In the genomic region with DNA sequence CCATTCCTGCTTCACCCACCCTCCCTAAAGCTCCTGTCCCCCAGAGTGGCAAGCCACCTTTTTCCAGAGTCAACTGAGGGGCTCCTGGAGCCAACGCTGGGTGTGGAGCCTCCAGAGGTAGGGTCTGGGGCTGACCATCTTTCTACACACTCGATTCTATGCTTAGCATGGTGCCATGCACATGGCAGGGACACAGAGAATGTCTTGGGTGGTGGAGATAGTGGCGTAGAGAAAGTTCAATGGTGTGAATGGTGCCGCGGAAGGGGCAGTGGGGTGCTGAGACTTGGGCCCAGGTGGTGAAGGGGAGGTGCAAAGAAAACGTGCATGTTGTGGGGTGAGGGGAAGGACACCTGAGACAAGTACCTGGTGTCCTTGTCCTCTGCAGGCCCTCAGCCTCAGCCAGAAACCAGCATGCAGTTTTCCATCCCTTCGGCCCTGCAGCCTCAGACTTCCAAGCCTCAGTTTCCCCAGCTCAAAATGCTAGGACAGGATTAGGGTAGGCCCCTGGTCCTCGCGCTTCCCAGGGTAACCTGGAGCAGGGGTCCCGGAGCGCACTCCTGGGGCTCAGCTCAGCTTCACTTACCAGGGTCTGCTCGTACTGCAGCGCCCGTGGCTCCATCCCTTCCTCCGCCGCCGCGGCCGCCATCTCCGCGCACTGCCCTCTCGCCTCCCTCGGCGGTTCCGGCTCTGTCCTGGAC, we compare ENCODE assay signal across 1 cellular context.
TF ChIP-seq lines count a peak whose summit lies in the region.

No MANE protein-coding gene starts in this region.

TF ChIP-seq in HepG2, 621 proteins besides CTCF, POLR2A, EP300 and RAD21 (continued from another document):
- TF ChIP-seq, protein P1, sequence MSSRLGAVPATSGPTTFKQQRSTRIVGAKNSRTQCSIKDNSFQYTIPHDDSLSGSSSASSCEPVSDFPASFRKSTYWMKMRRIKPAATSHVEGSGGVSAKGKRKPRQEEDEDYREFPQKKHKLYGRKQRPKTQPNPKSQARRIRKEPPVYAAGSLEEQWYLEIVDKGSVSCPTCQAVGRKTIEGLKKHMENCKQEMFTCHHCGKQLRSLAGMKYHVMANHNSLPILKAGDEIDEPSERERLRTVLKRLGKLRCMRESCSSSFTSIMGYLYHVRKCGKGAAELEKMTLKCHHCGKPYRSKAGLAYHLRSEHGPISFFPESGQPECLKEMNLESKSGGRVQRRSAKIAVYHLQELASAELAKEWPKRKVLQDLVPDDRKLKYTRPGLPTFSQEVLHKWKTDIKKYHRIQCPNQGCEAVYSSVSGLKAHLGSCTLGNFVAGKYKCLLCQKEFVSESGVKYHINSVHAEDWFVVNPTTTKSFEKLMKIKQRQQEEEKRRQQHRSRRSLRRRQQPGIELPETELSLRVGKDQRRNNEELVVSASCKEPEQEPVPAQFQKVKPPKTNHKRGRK (CRISPR knock-in tag; IDR thresholded peaks at IDR 0.05): no peak
- TF ChIP-seq TAF1 (CRISPR knock-in tag; IDR thresholded peaks at IDR 0.05) (peak; percentile 85; the same call in 1 of the 2 replicates), DR1 (CRISPR knock-in tag; IDR thresholded peaks at IDR 0.05) (0 out of 2 replicates have a peak, but pooled peaks have one; percentile 6), NPAS2 (CRISPR knock-in tag; IDR thresholded peaks at IDR 0.05; ENCODE audit: borderline replicate concordance) (no peak), NR3C1 (CRISPR knock-in tag; IDR thresholded peaks at IDR 0.05) (no peak), ZNF331 (CRISPR knock-in tag; IDR thresholded peaks at IDR 0.05) (no peak), ZNF891 (CRISPR knock-in tag; IDR thresholded peaks at IDR 0.05) (peak; percentile 52; the same call in 1 of the 2 replicates), ZBTB7B (CRISPR knock-in tag; IDR thresholded peaks at IDR 0.05) (peak; percentile 12; the same call in 1 of the 2 replicates), THAP11 (CRISPR knock-in tag; IDR thresholded peaks at IDR 0.05) (0 out of 2 replicates have a peak, but pooled peaks have one; percentile 5), ZNF619 (CRISPR knock-in tag; IDR thresholded peaks at IDR 0.05) (peak; percentile 54; the same call in 1 of the 2 replicates), SRSF1 (optimal IDR thresholded peaks at IDR 0.05; ENCODE audit: low read depth, low read length) (no peak), ZSCAN12 (CRISPR knock-in tag; IDR thresholded peaks at IDR 0.05) (no peak)
- TF ChIP-seq, protein P2, sequence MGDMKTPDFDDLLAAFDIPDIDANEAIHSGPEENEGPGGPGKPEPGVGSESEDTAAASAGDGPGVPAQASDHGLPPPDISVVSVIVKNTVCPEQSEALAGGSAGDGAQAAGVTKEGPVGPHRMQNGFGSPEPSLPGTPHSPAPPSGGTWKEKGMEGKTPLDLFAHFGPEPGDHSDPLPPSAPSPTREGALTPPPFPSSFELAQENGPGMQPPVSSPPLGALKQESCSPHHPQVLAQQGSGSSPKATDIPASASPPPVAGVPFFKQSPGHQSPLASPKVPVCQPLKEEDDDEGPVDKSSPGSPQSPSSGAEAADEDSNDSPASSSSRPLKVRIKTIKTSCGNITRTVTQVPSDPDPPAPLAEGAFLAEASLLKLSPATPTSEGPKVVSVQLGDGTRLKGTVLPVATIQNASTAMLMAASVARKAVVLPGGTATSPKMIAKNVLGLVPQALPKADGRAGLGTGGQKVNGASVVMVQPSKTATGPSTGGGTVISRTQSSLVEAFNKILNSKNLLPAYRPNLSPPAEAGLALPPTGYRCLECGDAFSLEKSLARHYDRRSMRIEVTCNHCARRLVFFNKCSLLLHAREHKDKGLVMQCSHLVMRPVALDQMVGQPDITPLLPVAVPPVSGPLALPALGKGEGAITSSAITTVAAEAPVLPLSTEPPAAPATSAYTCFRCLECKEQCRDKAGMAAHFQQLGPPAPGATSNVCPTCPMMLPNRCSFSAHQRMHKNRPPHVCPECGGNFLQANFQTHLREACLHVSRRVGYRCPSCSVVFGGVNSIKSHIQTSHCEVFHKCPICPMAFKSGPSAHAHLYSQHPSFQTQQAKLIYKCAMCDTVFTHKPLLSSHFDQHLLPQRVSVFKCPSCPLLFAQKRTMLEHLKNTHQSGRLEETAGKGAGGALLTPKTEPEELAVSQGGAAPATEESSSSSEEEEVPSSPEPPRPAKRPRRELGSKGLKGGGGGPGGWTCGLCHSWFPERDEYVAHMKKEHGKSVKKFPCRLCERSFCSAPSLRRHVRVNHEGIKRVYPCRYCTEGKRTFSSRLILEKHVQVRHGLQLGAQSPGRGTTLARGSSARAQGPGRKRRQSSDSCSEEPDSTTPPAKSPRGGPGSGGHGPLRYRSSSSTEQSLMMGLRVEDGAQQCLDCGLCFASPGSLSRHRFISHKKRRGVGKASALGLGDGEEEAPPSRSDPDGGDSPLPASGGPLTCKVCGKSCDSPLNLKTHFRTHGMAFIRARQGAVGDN (CRISPR knock-in tag; IDR thresholded peaks at IDR 0.05): peak; percentile 63; the same call in 1 of the 2 replicates
TF ChIP-seq in HepG2: peak in this region for 39.
